21 cellular contexts compared by ENCODE assay signal in the genomic region with DNA sequence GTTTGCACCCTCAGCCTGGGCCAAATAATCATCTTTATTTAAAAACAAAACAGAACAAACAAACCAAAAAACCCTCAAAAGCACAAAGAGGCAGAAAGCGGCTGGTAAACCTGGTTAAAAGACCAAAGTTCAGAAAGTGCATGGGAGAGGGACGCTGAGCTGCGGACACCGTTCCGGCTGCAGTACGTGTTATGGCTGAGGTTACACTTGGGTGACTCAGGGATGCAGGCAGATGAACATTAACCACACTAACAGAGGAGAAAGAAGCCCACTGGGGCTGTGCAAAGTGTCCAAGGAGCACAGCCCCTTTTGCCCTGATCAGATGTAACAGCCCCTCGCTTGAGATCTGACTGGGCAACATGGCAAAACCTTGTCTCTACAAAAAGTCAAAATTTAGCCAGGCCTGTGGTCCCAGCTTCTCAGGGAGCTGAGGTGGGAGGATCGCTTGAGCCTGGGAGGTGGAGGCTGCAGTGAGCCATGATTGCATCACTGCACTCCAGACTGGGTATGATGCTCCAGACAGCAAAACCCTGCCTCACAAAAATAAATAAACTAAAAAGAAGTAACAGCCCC. TPM values are rescaled to one million over a fixed set of nuclear protein-coding genes. Genes with fewer than 3 reads are reported as not detected.
DNase-seq lines count a peak whose midpoint lies in the region; ATAC-seq and TF ChIP-seq lines count a peak whose summit lies in the region.
"Had no signal": no experiment of that assay in that cellular context is flagged by ENCODE, and none has a peak within 500 bp of the region (broad histone marks: within the 10 kb centered on the region; RNA-seq: fewer than 3 reads in every experiment).

No MANE protein-coding gene starts in this region.

- peak overlapping the region; percentile 53 for H3K27ac ChIP-seq in vagina
- H3K27ac ChIP-seq: gastrocnemius medialis, tibial nerve had no signal

- DNase-seq in HuH-7 (ENCODE audit: low spot score) (peak; percentile 42), WTC11 (ENCODE audit: low spot score) (no peak), iris pigment epithelial cell (ENCODE audit: low read depth) (peak; percentile 58), vagina (ENCODE audit: extremely low spot score in 2 of 2) (no peak), NCI-H510A treated with DMSO at 0.1 percent for 48 hours (lab: John Stamatoyannopoulos, UW) (no peak), iPS-NIHi11 (ENCODE audit: low spot score) (no peak)
- DNase-seq in stimulated activated CD8-positive, alpha-beta memory T cell treated with anti-CD3 and anti-CD28 coated beads, Interleukin-4, amount 100 ng/mL, for 48 hours: no peak
- DNase-seq: activated gamma-delta T cell; DMS53; gastrocnemius medialis; mammary epithelial cell; naive thymus-derived CD4-positive, alpha-beta T cell; NCI-H2081 treated with DMSO at 0.1 percent for 48 hours; NCI-H69; PC-3; stimulated activated naive B cell treated with anti-CD40 and anti-IgM and Interleukin-4, amounts not matched to agents 10 μg/mL and 1 μg/mL and 100 μg/mL, for 72 hours had no signal

- peaks cover 23% of the 10 kb centered on the region for H3K36me3 Mint-ChIP-seq in WTC11

- TF ChIP-seq CTCF in WTC11 (IDR thresholded peaks at IDR 0.05): no peak
- no peak for TF ChIP-seq CTCF in vagina (IDR thresholded peaks at IDR 0.05)

- no peak overlapping the region for H3K27ac Mint-ChIP-seq in WTC11
- H3K27ac Mint-ChIP-seq: naive thymus-derived CD4-positive, alpha-beta T cell; progenitor cell of endocrine pancreas; stimulated activated naive B cell treated with anti-CD40 and anti-IgM and Interleukin-4, amounts not matched to agents 10 μg/mL and 1 μg/mL and 100 μg/mL, for 72 hours; T-helper 2 cell treated with Interferon-gamma antibody and Interleukin-4, amounts not matched to agents 5 μg/mL and 100 μg/mL, for 36 hours had no signal

- no peak overlapping the region for H3K4me3 Mint-ChIP-seq in WTC11
- H3K4me3 Mint-ChIP-seq: CD14-positive monocyte; naive thymus-derived CD4-positive, alpha-beta T cell; stimulated activated naive B cell treated with anti-CD40 and anti-IgM and Interleukin-4, amounts not matched to agents 10 μg/mL and 1 μg/mL and 100 μg/mL, for 72 hours; T-helper 2 cell treated with Interferon-gamma antibody and Interleukin-4, amounts not matched to agents 5 μg/mL and 100 μg/mL, for 36 hours had no signal

- no peaks in the 10 kb centered on the region for H3K9me3 ChIP-seq in vagina
- H3K9me3 ChIP-seq: gastrocnemius medialis had no signal

- CTCF ChIA-PET in WTC11 (lab: Charles Lee): interaction anchor here (0.9 to 5.0 kb wide), 11 partner anchors 10 to 138 kb away, joined by 3 to 59 read pairs (median 7); no protein-coding TSS in a partner anchor

- peaks cover 0 to 14% of the 10 kb centered on the region in 2 donors for H3K36me3 ChIP-seq in vagina

- no peak for ATAC-seq in WTC11
- ATAC-seq: naive thymus-derived CD4-positive, alpha-beta T cell; PC-3 had no signal

- H3K4me1 ChIP-seq in vagina: no peaks in the 10 kb centered on the region
- H3K4me1 ChIP-seq: HAP-1, tibial nerve had no signal

- peaks cover 4% of the 10 kb centered on the region for H3K27me3 Mint-ChIP-seq in WTC11 (ENCODE audit: low read depth)
- H3K27me3 Mint-ChIP-seq: progenitor cell of endocrine pancreas had no signal

- no peak overlapping the region for H3K4me3 ChIP-seq in vagina
- H3K4me3 ChIP-seq: gastrocnemius medialis, HAP-1, tibial nerve had no signal

- no peaks in the 10 kb centered on the region for H3K27me3 ChIP-seq in vagina
- H3K27me3 ChIP-seq: gastrocnemius medialis, tibial nerve had no signal

- peaks cover 5% of the 10 kb centered on the region; the same call in 1 of the 2 replicates for H3K4me1 Mint-ChIP-seq in WTC11
- H3K4me1 Mint-ChIP-seq: naive thymus-derived CD4-positive, alpha-beta T cell; stimulated activated naive B cell treated with anti-CD40 and anti-IgM and Interleukin-4, amounts not matched to agents 10 μg/mL and 1 μg/mL and 100 μg/mL, for 72 hours had no signal

- intact Hi-C loops in vagina (cut with DNase I): no loop called here

- peaks cover 21% of the 10 kb centered on the region for H3K9me3 Mint-ChIP-seq in WTC11
- H3K9me3 Mint-ChIP-seq: T-helper 2 cell treated with Interferon-gamma antibody and Interleukin-4, amounts not matched to agents 5 μg/mL and 100 μg/mL, for 36 hours had no signal

- POLR2A ChIA-PET in WTC11 (lab: Charles Lee): interaction anchor here (1.4 kb wide), 1 partner anchor 91 kb away, joined by 7 read pairs; no protein-coding TSS in a partner anchor

- TF ChIP-seq POLR2A in vagina (IDR thresholded peaks at IDR 0.05): no peak

TF ChIP-seq in WTC11, 78 proteins besides CTCF, POLR2A, EP300 and RAD21:
- TF ChIP-seq GABPB1 (CRISPR knock-in tag; IDR thresholded peaks at IDR 0.05): peak; percentile 70
- TF ChIP-seq OVOL2 (CRISPR knock-in tag; IDR thresholded peaks at IDR 0.05; ENCODE audit: borderline replicate concordance): no peak
TF ChIP-seq in WTC11: peak in this region for 1.

RNA-seq across cellular contexts. Expression of a gene that starts 28.3 kb away (rescaled TPM):
- total RNA-seq in WTC11 (2021) (3.4 to 9.6 TPM (median 6.0 TPM) in 3 replicates), vagina (19.4 TPM)

RNA-seq across cellular contexts. Expression of a gene that starts 31.1 kb away (rescaled TPM):
- total RNA-seq in WTC11 (2021): 0.04 to 0.18 TPM (median 0.07 TPM) in 3 replicates
- 8.1 TPM for total RNA-seq in vagina
- total RNA-seq: PC-3, progenitor cell of endocrine pancreas had no signal

Comparison
In these comparisons a context has a peak if more than half of its experiments do, and no peak if none do; other contexts are left out.
1. DNase-seq: peak in HuH-7 (single experiment) and iris pigment epithelial cell (single experiment); none in WTC11 (single experiment), vagina (0 of 2), NCI-H510A treated with DMSO at 0.1 percent for 48 hours (single experiment), iPS-NIHi11 (single experiment) and stimulated activated CD8-positive, alpha-beta memory T cell treated with anti-CD3 and anti-CD28 coated beads, Interleukin-4, amount 100 ng/mL, for 48 hours (single experiment).